8 cellular contexts compared by ENCODE assay signal in genomic region chr11:111878766-111879636, GRCh38. TPM values are rescaled to one million over a fixed set of nuclear protein-coding genes. Genes with fewer than 3 reads are reported as not detected.
DNase-seq lines count a peak whose midpoint lies in the region; ATAC-seq and TF ChIP-seq lines count a peak whose summit lies in the region.

Gene CFAP68 (plus strand): TSS chr11:111879541. CDS start chr11:111879561, 20 bp downstream.
Gene FDXACB1 (minus strand): TSS chr11:111879165. CDS start chr11:111879132, 33 bp downstream.

- H3K4me3 Mint-ChIP-seq in Caco-2 (ENCODE audit: unreplicated experiment), result peak within 1 kb of the TSS; percentile 86
- H3K4me3 Mint-ChIP-seq in effector memory CD8-positive, alpha-beta T cell, result peak within 1 kb of the TSS; percentile 80 to 82
- H3K4me3 Mint-ChIP-seq in memory B cell, result peak within 1 kb of the TSS; percentile 98

- H3K36me3 ChIP-seq in Caco-2 (ENCODE audit: control insufficient read depth, insufficient read depth, low read length), result no peaks in the 10 kb centered on the region

- H3K27me3 Mint-ChIP-seq in Caco-2 (ENCODE audit: insufficient read depth, unreplicated experiment), result no peaks in the 10 kb centered on the region
- no peaks in the 10 kb centered on the region for H3K27me3 Mint-ChIP-seq in effector memory CD8-positive, alpha-beta T cell
- no peaks in the 10 kb centered on the region for H3K27me3 Mint-ChIP-seq in memory B cell

- H3K27ac Mint-ChIP-seq in Caco-2 (ENCODE audit: unreplicated experiment) (peak within 1 kb of the TSS; percentile 97), memory B cell (peak within 1 kb of the TSS; percentile 99)
- H3K27ac Mint-ChIP-seq in effector memory CD8-positive, alpha-beta T cell, result peak within 1 kb of the TSS; percentile 99

- H3K36me3 Mint-ChIP-seq in Caco-2 (ENCODE audit: insufficient read depth, unreplicated experiment) (peaks cover 13% of the 10 kb centered on the region), memory B cell (peaks cover 8% of the 10 kb centered on the region)
- peaks cover 21% of the 10 kb centered on the region for H3K36me3 Mint-ChIP-seq in effector memory CD8-positive, alpha-beta T cell (ENCODE audit: insufficient read depth)

- peaks cover 8% of the 10 kb centered on the region for H3K4me1 Mint-ChIP-seq in Caco-2 (ENCODE audit: low read depth, unreplicated experiment)
- H3K4me1 Mint-ChIP-seq in effector memory CD8-positive, alpha-beta T cell (ENCODE audit: low read depth in 2 of 2), result peaks cover 13 to 14% of the 10 kb centered on the region in 2 donors
- peaks cover 10% of the 10 kb centered on the region for H3K4me1 Mint-ChIP-seq in memory B cell

- POLR2A ChIA-PET in Caco-2 (lab: Charles Lee), result interaction anchor here (1.2 to 1.3 kb wide), 2 partner anchors 40 to 48 kb away, joined by 3 to 5 read pairs; partner anchors contain the start of gene C11orf52

- peaks cover 6% of the 10 kb centered on the region; the same call in 1 of the 2 replicates for H3K4me1 ChIP-seq in Caco-2

- no peaks in the 10 kb centered on the region for H3K9me3 Mint-ChIP-seq in Caco-2 (ENCODE audit: unreplicated experiment)
- peaks cover 3 to 6% of the 10 kb centered on the region in 2 donors for H3K9me3 Mint-ChIP-seq in effector memory CD8-positive, alpha-beta T cell
- no peaks in the 10 kb centered on the region for H3K9me3 Mint-ChIP-seq in memory B cell

- intact Hi-C loops in Caco-2 (cut with micrococcal nuclease; ENCODE audit: unreplicated experiment), result loop anchor here (1.0 to 2.0 kb wide), 9 partner anchors 8 to 207 kb away; partner anchors contain the start of genes ALG9, C11orf52, DLAT and NKAPD1

- peak; percentile 100 for DNase-seq in Caco-2
- DNase-seq in GM20000 (ENCODE audit: low spot score), result peak; percentile 92
- DNase-seq in HT-29 (ENCODE audit: low spot score), result peak; percentile 100
- DNase-seq in NK-92 treated with Interleukin-12 subunit alpha and Interleukin-12 subunit beta, amount 100 ng/mL, for 24 hours (lab: John Stamatoyannopoulos, UW), result peak; percentile 93
- DNase-seq in activated CD8-positive, alpha-beta memory T cell treated with anti-CD3 and anti-CD28 coated beads for 4 hours (ENCODE audit: low read depth in 2 of 2), result peak; percentile 86 to 88
- DNase-seq in effector memory CD8-positive, alpha-beta T cell, result peak; percentile 94 to 97 (median 96)
- peak; percentile 94 to 96 for DNase-seq in memory B cell (ENCODE audit: low spot score in 2 of 2)
- peak; percentile 86 for DNase-seq in stimulated activated CD8-positive, alpha-beta memory T cell treated with anti-CD3 and anti-CD28 coated beads, Interleukin-12 subunit alpha, Interleukin-12 subunit beta, amount 100 ng/mL, for 24 hours (ENCODE audit: extremely low read depth)

- TF ChIP-seq CTCF in Caco-2 (IDR thresholded peaks at IDR 0.05; ENCODE audit: insufficient read depth in 1 of 2, low read depth in 1 of 2, low read length in 1 of 2, severe bottlenecking in 1 of 2, unreplicated experiment in 1 of 2), result peak; percentile 99
- TF ChIP-seq CTCF in GM20000 (IDR thresholded peaks at IDR 0.05; ENCODE audit: extremely low read depth, missing control alignments), result peak; percentile 70

- CTCF ChIA-PET in Caco-2 (lab: Charles Lee), result interaction anchor here (0.8 to 1.8 kb wide), 7 partner anchors 33 to 145 kb away, joined by 3 to 27 read pairs (median 4); partner anchors contain the start of genes C11orf52 and CRYAB

- peak within 1 kb of the TSS; percentile 51 for H3K4me3 ChIP-seq in Caco-2 (ENCODE audit: low read depth, low read length)

- H3K9me3 ChIP-seq in Caco-2, result no peaks in the 10 kb centered on the region

- no TSS peak for BruUV-seq in Caco-2 (replicated peaks; lab: Mats Ljungman, UMichigan)

- H3K27me3 ChIP-seq in Caco-2 (replicated peaks; ENCODE audit: control insufficient read depth, insufficient read depth, low read length), result no peaks in the 10 kb centered on the region

- peak; percentile 88 for ATAC-seq in effector memory CD8-positive, alpha-beta T cell (replicated peaks)
- peak; percentile 84 for ATAC-seq in memory B cell (ENCODE audit: low read depth)

RNA-seq across cellular contexts. Expression of gene CFAP68, which starts in this region (rescaled TPM):
- total RNA-seq in Caco-2 (2022), result 69.8 and 71.4 TPM in 2 replicates
- 8.8 and 11.9 TPM in 2 replicates for total RNA-seq in HT-29 (2014; rRNA removed; shearing (Covaris generic))

RNA-seq across cellular contexts. Expression of gene FDXACB1, which starts in this region (rescaled TPM):
- total RNA-seq in Caco-2 (2022), result 4.3 and 4.7 TPM in 2 replicates
- 1.8 and 3.1 TPM in 2 replicates for total RNA-seq in HT-29 (2014; rRNA removed; shearing (Covaris generic))

Comparison
In these comparisons a context has a peak if more than half of its experiments do, and no peak if none do; other contexts are left out.
1. Peak in every context shown above with its lines: DNase-seq, ATAC-seq and H3K4me3 ChIP-seq.